Comparison of ENCODE assay signal across 8 cellular contexts in genomic region chr19:5903502-5904301, GRCh38. TPM values are rescaled to one million over a fixed set of nuclear protein-coding genes. Genes with fewer than 3 reads are reported as not detected.
A peak's percentile ranks its signal among the peaks of the same experiment; 100 is the strongest.
DNase-seq lines count a peak whose midpoint lies in the region; ATAC-seq lines count a peak whose summit lies in the region.

Gene NDUFA11 (minus strand): TSS chr19:5903790. CDS start chr19:5903708, 82 bp downstream.

- ATAC-seq in GM18502 (IDR thresholded peaks at IDR 0.05; ENCODE audit: poor library complexity, unreplicated experiment) (peak; percentile 44), HG02943 (IDR thresholded peaks at IDR 0.05; ENCODE audit: low read depth, unreplicated experiment) (peak; percentile 31), T-helper 17 cell (peak; percentile 61)

- no peaks in the 10 kb centered on the region for H3K27me3 Mint-ChIP-seq in T-helper 17 cell

- peak within 1 kb of the TSS; percentile 87 for H3K27ac ChIP-seq in angular gyrus (ENCODE audit: low read depth, low read length)

- peak within 1 kb of the TSS; percentile 98 for H3K27ac Mint-ChIP-seq in T-helper 17 cell

- peaks cover 2% of the 10 kb centered on the region for H3K36me3 Mint-ChIP-seq in T-helper 17 cell (ENCODE audit: low read depth)

- H3K9me3 ChIP-seq in T-helper 17 cell (ENCODE audit: control insufficient read depth, low read length, poor library complexity, severe bottlenecking) = no peaks in the 10 kb centered on the region

- H3K4me1 Mint-ChIP-seq in T-helper 17 cell = peaks cover 32% of the 10 kb centered on the region

- peak; percentile 88 to 94 for DNase-seq in NCI-H187 (lab: John Stamatoyannopoulos, UW)
- peak; percentile 93 to 96 (median 96) for DNase-seq in T-helper 17 cell
- DNase-seq in hepatic stellate cell (ENCODE audit: low spot score) = peak; percentile 96
- peak; percentile 99 for DNase-seq in retina
- DNase-seq in foreskin melanocyte = no peak

- H3K4me3 Mint-ChIP-seq in T-helper 17 cell = peak within 1 kb of the TSS; percentile 97

RNA-seq across cellular contexts. Expression of gene NDUFA11, which starts in this region (rescaled TPM):
- 100 to 1,000 TPM; 102 to 108 TPM for total RNA-seq in T-helper 17 cell
